In genomic region chr10:71494470-71494869, GRCh38 we compare ENCODE assay signal across 1 cellular context.
TF ChIP-seq lines count a peak whose summit lies in the region.

No MANE protein-coding gene starts in this region.

TF ChIP-seq in H1, 55 proteins besides CTCF, POLR2A, EP300 and RAD21 (continued from another document):
- TF ChIP-seq JUN (IDR thresholded peaks at IDR 0.05; ENCODE audit: low read depth, low read length) (no peak), KDM4A (IDR thresholded peaks at IDR 0.05; ENCODE audit: low read depth, low read length, severe bottlenecking) (no peak), SP1 (IDR thresholded peaks at IDR 0.05; ENCODE audit: low read depth, low read length) (no peak), BRCA1 (IDR thresholded peaks at IDR 0.05; ENCODE audit: low read depth, low read length) (no peak), SRF (IDR thresholded peaks at IDR 0.05; ENCODE audit: low read depth, low read length) (no peak), CTBP2 (IDR thresholded peaks at IDR 0.05; ENCODE audit: borderline replicate concordance, insufficient read depth, insufficient read length, low read length) (no peak), TBP (IDR thresholded peaks at IDR 0.05; ENCODE audit: low read depth, low read length) (no peak), HDAC2 (IDR thresholded peaks at IDR 0.05; ENCODE audit: borderline replicate concordance in 1 of 2, low read depth in 2 of 2, low read length in 2 of 2) (no peak), TEAD4 (IDR thresholded peaks at IDR 0.05; ENCODE audit: low read depth, low read length) (no peak), CHD1 (IDR thresholded peaks at IDR 0.05; ENCODE audit: low read depth, low read length) (no peak), TAF7 (optimal IDR thresholded peaks at IDR 0.05; ENCODE audit: borderline replicate concordance, low read depth, low read length) (no peak), CBX8 (IDR thresholded peaks at IDR 0.05; ENCODE audit: borderline replicate concordance, low read depth, low read length) (no peak), TAF1 (IDR thresholded peaks at IDR 0.05; ENCODE audit: low read depth, low read length) (no peak)
- TF ChIP-seq, protein P1, sequence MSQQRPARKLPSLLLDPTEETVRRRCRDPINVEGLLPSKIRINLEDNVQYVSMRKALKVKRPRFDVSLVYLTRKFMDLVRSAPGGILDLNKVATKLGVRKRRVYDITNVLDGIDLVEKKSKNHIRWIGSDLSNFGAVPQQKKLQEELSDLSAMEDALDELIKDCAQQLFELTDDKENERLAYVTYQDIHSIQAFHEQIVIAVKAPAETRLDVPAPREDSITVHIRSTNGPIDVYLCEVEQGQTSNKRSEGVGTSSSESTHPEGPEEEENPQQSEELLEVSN (IDR thresholded peaks at IDR 0.05): no peak
- TF ChIP-seq, protein P2, sequence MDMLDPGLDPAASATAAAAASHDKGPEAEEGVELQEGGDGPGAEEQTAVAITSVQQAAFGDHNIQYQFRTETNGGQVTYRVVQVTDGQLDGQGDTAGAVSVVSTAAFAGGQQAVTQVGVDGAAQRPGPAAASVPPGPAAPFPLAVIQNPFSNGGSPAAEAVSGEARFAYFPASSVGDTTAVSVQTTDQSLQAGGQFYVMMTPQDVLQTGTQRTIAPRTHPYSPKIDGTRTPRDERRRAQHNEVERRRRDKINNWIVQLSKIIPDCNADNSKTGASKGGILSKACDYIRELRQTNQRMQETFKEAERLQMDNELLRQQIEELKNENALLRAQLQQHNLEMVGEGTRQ (IDR thresholded peaks at IDR 0.05; ENCODE audit: low read length): no peak
- TF ChIP-seq, protein P3, sequence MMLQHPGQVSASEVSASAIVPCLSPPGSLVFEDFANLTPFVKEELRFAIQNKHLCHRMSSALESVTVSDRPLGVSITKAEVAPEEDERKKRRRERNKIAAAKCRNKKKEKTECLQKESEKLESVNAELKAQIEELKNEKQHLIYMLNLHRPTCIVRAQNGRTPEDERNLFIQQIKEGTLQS (IDR thresholded peaks at IDR 0.05; ENCODE audit: insufficient read depth, low read depth, low read length): no peak
- TF ChIP-seq, protein P4, sequence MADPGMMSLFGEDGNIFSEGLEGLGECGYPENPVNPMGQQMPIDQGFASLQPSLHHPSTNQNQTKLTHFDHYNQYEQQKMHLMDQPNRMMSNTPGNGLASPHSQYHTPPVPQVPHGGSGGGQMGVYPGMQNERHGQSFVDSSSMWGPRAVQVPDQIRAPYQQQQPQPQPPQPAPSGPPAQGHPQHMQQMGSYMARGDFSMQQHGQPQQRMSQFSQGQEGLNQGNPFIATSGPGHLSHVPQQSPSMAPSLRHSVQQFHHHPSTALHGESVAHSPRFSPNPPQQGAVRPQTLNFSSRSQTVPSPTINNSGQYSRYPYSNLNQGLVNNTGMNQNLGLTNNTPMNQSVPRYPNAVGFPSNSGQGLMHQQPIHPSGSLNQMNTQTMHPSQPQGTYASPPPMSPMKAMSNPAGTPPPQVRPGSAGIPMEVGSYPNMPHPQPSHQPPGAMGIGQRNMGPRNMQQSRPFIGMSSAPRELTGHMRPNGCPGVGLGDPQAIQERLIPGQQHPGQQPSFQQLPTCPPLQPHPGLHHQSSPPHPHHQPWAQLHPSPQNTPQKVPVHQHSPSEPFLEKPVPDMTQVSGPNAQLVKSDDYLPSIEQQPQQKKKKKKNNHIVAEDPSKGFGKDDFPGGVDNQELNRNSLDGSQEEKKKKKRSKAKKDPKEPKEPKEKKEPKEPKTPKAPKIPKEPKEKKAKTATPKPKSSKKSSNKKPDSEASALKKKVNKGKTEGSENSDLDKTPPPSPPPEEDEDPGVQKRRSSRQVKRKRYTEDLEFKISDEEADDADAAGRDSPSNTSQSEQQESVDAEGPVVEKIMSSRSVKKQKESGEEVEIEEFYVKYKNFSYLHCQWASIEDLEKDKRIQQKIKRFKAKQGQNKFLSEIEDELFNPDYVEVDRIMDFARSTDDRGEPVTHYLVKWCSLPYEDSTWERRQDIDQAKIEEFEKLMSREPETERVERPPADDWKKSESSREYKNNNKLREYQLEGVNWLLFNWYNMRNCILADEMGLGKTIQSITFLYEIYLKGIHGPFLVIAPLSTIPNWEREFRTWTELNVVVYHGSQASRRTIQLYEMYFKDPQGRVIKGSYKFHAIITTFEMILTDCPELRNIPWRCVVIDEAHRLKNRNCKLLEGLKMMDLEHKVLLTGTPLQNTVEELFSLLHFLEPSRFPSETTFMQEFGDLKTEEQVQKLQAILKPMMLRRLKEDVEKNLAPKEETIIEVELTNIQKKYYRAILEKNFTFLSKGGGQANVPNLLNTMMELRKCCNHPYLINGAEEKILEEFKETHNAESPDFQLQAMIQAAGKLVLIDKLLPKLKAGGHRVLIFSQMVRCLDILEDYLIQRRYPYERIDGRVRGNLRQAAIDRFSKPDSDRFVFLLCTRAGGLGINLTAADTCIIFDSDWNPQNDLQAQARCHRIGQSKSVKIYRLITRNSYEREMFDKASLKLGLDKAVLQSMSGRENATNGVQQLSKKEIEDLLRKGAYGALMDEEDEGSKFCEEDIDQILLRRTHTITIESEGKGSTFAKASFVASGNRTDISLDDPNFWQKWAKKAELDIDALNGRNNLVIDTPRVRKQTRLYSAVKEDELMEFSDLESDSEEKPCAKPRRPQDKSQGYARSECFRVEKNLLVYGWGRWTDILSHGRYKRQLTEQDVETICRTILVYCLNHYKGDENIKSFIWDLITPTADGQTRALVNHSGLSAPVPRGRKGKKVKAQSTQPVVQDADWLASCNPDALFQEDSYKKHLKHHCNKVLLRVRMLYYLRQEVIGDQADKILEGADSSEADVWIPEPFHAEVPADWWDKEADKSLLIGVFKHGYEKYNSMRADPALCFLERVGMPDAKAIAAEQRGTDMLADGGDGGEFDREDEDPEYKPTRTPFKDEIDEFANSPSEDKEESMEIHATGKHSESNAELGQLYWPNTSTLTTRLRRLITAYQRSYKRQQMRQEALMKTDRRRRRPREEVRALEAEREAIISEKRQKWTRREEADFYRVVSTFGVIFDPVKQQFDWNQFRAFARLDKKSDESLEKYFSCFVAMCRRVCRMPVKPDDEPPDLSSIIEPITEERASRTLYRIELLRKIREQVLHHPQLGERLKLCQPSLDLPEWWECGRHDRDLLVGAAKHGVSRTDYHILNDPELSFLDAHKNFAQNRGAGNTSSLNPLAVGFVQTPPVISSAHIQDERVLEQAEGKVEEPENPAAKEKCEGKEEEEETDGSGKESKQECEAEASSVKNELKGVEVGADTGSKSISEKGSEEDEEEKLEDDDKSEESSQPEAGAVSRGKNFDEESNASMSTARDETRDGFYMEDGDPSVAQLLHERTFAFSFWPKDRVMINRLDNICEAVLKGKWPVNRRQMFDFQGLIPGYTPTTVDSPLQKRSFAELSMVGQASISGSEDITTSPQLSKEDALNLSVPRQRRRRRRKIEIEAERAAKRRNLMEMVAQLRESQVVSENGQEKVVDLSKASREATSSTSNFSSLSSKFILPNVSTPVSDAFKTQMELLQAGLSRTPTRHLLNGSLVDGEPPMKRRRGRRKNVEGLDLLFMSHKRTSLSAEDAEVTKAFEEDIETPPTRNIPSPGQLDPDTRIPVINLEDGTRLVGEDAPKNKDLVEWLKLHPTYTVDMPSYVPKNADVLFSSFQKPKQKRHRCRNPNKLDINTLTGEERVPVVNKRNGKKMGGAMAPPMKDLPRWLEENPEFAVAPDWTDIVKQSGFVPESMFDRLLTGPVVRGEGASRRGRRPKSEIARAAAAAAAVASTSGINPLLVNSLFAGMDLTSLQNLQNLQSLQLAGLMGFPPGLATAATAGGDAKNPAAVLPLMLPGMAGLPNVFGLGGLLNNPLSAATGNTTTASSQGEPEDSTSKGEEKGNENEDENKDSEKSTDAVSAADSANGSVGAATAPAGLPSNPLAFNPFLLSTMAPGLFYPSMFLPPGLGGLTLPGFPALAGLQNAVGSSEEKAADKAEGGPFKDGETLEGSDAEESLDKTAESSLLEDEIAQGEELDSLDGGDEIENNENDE (IDR thresholded peaks at IDR 0.05; ENCODE audit: insufficient replicate concordance, low read length): no peak
